ENCODE assay signal across 21 cellular contexts in genomic region chr7:12220321-12221046, GRCh38. TPM values are rescaled to one million over a fixed set of nuclear protein-coding genes. Genes with fewer than 3 reads are reported as not detected.
DNase-seq lines count a peak whose midpoint lies in the region; ATAC-seq and TF ChIP-seq lines count a peak whose summit lies in the region.
"Had no signal": no experiment of that assay in that cellular context is flagged by ENCODE, and none has a peak within 500 bp of the region (broad histone marks: within the 10 kb centered on the region; RNA-seq: fewer than 3 reads in every experiment).

No MANE protein-coding gene starts in this region.

- H3K9me3 ChIP-seq in CD4-positive, alpha-beta memory T cell (ENCODE audit: control insufficient read depth in 1 of 2, low read length in 2 of 2), result no peaks in the 10 kb centered on the region
- H3K9me3 ChIP-seq: BE2C, gastrocnemius medialis, pancreas, tibial artery had no signal

- H3K4me3 Mint-ChIP-seq in CD4-positive, alpha-beta memory T cell, result peak overlapping the region in 2 of 8 donors; percentile 25 to 70
- H3K4me3 Mint-ChIP-seq in effector memory CD8-positive, alpha-beta T cell, result no peak overlapping the region
- H3K4me3 Mint-ChIP-seq in progenitor cell of endocrine pancreas (ENCODE audit: low read depth), result no peak overlapping the region
- H3K4me3 Mint-ChIP-seq: activated naive CD4-positive, alpha-beta T cell treated with anti-CD3 and anti-CD28 coated beads, Interleukin-2, amount 10 ng/mL, durations not matched to agents 7 days and 5 days; nephron; stimulated activated naive CD8-positive, alpha-beta T cell treated with anti-CD3 and anti-CD28 coated beads, Interleukin-15, Interleukin-2, amounts not matched to agents 100 ng/mL and 50 ng/mL, for 24 hours had no signal

- TF ChIP-seq CTCF in progenitor cell of endocrine pancreas (IDR thresholded peaks at IDR 0.05; ENCODE audit: unreplicated experiment), result no peak

- H3K4me1 ChIP-seq in CD4-positive, alpha-beta memory T cell (ENCODE audit: insufficient read depth, low read length), result peaks cover 44% of the 10 kb centered on the region
- H3K4me1 ChIP-seq: BE2C, gastrocnemius medialis, tibial artery had no signal

- peak overlapping the region in 5 of 7 donors; percentile 0 to 82 (median 70) for H3K27ac Mint-ChIP-seq in CD4-positive, alpha-beta memory T cell
- peak overlapping the region; percentile 2 to 5 for H3K27ac Mint-ChIP-seq in effector memory CD8-positive, alpha-beta T cell
- no peak overlapping the region for H3K27ac Mint-ChIP-seq in progenitor cell of endocrine pancreas
- H3K27ac Mint-ChIP-seq: activated naive CD4-positive, alpha-beta T cell treated with anti-CD3 and anti-CD28 coated beads, Interleukin-2, amount 10 ng/mL, durations not matched to agents 7 days and 5 days; nephron; stimulated activated naive CD8-positive, alpha-beta T cell treated with anti-CD3 and anti-CD28 coated beads, Interleukin-15, Interleukin-2, amounts not matched to agents 100 ng/mL and 50 ng/mL, for 24 hours had no signal

- peaks cover 38 to 68% (median 54%) of the 10 kb centered on the region in 4 donors for H3K4me1 Mint-ChIP-seq in CD4-positive, alpha-beta memory T cell
- H3K4me1 Mint-ChIP-seq in effector memory CD8-positive, alpha-beta T cell (ENCODE audit: low read depth in 2 of 2), result peaks cover 17 to 33% of the 10 kb centered on the region in 2 donors
- H3K4me1 Mint-ChIP-seq in progenitor cell of endocrine pancreas (ENCODE audit: low read depth), result peaks cover 5% of the 10 kb centered on the region
- H3K4me1 Mint-ChIP-seq: nephron had no signal

- H3K36me3 ChIP-seq in CD4-positive, alpha-beta memory T cell (ENCODE audit: insufficient read depth, low read length), result peaks cover 17% of the 10 kb centered on the region

- no peak overlapping the region for H3K27ac ChIP-seq in CD4-positive, alpha-beta memory T cell (ENCODE audit: low read depth, low read length)
- H3K27ac ChIP-seq: gastrocnemius medialis, pancreas, tibial artery had no signal

- no peak for ATAC-seq in effector memory CD8-positive, alpha-beta T cell (replicated peaks)
- ATAC-seq: gastrocnemius medialis, HepG2, pancreas, right cardiac atrium had no signal

- no peaks in the 10 kb centered on the region for H3K27me3 ChIP-seq in CD4-positive, alpha-beta memory T cell (ENCODE audit: insufficient read depth, low read length)
- H3K27me3 ChIP-seq: BE2C, gastrocnemius medialis, pancreas, tibial artery had no signal

- CTCF ChIA-PET in CD4-positive, alpha-beta memory T cell (lab: Charles Lee; ENCODE audit: partially characterized antibody), result interaction anchor here (1.6 kb wide), 1 partner anchor 71 kb away, joined by 4 read pairs; no protein-coding TSS in a partner anchor

- peaks cover 60 to 79% of the 10 kb centered on the region in 2 donors for H3K36me3 Mint-ChIP-seq in CD4-positive, alpha-beta memory T cell
- peaks cover 41% of the 10 kb centered on the region for H3K36me3 Mint-ChIP-seq in effector memory CD8-positive, alpha-beta T cell (ENCODE audit: insufficient read depth)
- H3K36me3 Mint-ChIP-seq in progenitor cell of endocrine pancreas (ENCODE audit: insufficient read depth), result peaks cover 51% of the 10 kb centered on the region

- H3K4me3 ChIP-seq in CD4-positive, alpha-beta memory T cell (ENCODE audit: low read length in 2 of 2), result no peak overlapping the region
- H3K4me3 ChIP-seq: gastrocnemius medialis, pancreas, tibial artery had no signal

- intact Hi-C loops in CD4-positive, alpha-beta memory T cell (cut with micrococcal nuclease), result no loop called here

- DNase-seq in NCI-H1436 (lab: John Stamatoyannopoulos, UW) (peak; percentile 3), NCI-H1436 treated with DMSO at 0.1 percent for 48 hours (lab: John Stamatoyannopoulos, UW) (no peak), NCI-H2081 treated with DMSO at 0.1 percent for 48 hours (lab: John Stamatoyannopoulos, UW) (peak; percentile 87), NK-92 (lab: John Stamatoyannopoulos, UW; ENCODE audit: unreplicated experiment) (no peak), progenitor cell of endocrine pancreas (ENCODE audit: low spot score, unreplicated experiment) (no peak), NCI-H1048 (lab: John Stamatoyannopoulos, UW) (no peak)
- no peak for DNase-seq in CD4-positive, alpha-beta memory T cell
- no peak for DNase-seq in effector memory CD8-positive, alpha-beta T cell
- DNase-seq: activated naive CD4-positive, alpha-beta T cell treated with anti-CD3 and anti-CD28 coated beads, Interleukin-2, amount 10 ng/mL, durations not matched to agents 7 days and 5 days; BE2C; gastrocnemius medialis; GOT3; NCI-H1417 treated with DMSO at 0.1 percent for 48 hours; pancreas; right cardiac atrium; stimulated activated CD4-positive, alpha-beta T cell treated with anti-CD3 and anti-CD28 coated beads, Interleukin-4, amount 100 ng/mL, for 4 hours; T-helper 2 cell; tibial artery had no signal

- POLR2A ChIA-PET in CD4-positive, alpha-beta memory T cell (lab: Charles Lee; ENCODE audit: partially characterized antibody), result no interaction called here

- H3K27me3 Mint-ChIP-seq in CD4-positive, alpha-beta memory T cell, result no peaks in the 10 kb centered on the region
- H3K27me3 Mint-ChIP-seq in effector memory CD8-positive, alpha-beta T cell, result no peaks in the 10 kb centered on the region
- no peaks in the 10 kb centered on the region for H3K27me3 Mint-ChIP-seq in progenitor cell of endocrine pancreas
- H3K27me3 Mint-ChIP-seq: activated naive CD4-positive, alpha-beta T cell treated with anti-CD3 and anti-CD28 coated beads, Interleukin-2, amount 10 ng/mL, durations not matched to agents 7 days and 5 days; stimulated activated naive CD8-positive, alpha-beta T cell treated with anti-CD3 and anti-CD28 coated beads, Interleukin-15, Interleukin-2, amounts not matched to agents 100 ng/mL and 50 ng/mL, for 24 hours had no signal

- peaks cover 0 to 3% (median 0%) of the 10 kb centered on the region in 8 donors for H3K9me3 Mint-ChIP-seq in CD4-positive, alpha-beta memory T cell
- H3K9me3 Mint-ChIP-seq in effector memory CD8-positive, alpha-beta T cell, result no peaks in the 10 kb centered on the region
- H3K9me3 Mint-ChIP-seq in progenitor cell of endocrine pancreas (ENCODE audit: low read depth), result peaks cover 2% of the 10 kb centered on the region

RNA-seq across cellular contexts. Expression of gene TMEM106B, which starts 9.4 kb away (rescaled TPM):
- 10 to 100 TPM; 56.9 to 62.2 TPM for total RNA-seq in CD4-positive, alpha-beta memory T cell
- 10 to 100 TPM; 37.2 to 46.6 TPM for polyA plus RNA-seq in CD4-positive, alpha-beta memory T cell
- 39.3 and 44.7 TPM in 2 replicates for total RNA-seq in progenitor cell of endocrine pancreas

Comparison
In these comparisons a context has a peak if more than half of its experiments do, and no peak if none do; other contexts are left out.
1. DNase-seq: peak in NCI-H1436 (single experiment) and NCI-H2081 treated with DMSO at 0.1 percent for 48 hours (single experiment); none in NCI-H1436 treated with DMSO at 0.1 percent for 48 hours (single experiment), CD4-positive, alpha-beta memory T cell (0 of 5), effector memory CD8-positive, alpha-beta T cell (0 of 3), NK-92 (single experiment), progenitor cell of endocrine pancreas (single experiment) and NCI-H1048 (single experiment).